ENCODE assay signal across 8 cellular contexts in the genomic region with DNA sequence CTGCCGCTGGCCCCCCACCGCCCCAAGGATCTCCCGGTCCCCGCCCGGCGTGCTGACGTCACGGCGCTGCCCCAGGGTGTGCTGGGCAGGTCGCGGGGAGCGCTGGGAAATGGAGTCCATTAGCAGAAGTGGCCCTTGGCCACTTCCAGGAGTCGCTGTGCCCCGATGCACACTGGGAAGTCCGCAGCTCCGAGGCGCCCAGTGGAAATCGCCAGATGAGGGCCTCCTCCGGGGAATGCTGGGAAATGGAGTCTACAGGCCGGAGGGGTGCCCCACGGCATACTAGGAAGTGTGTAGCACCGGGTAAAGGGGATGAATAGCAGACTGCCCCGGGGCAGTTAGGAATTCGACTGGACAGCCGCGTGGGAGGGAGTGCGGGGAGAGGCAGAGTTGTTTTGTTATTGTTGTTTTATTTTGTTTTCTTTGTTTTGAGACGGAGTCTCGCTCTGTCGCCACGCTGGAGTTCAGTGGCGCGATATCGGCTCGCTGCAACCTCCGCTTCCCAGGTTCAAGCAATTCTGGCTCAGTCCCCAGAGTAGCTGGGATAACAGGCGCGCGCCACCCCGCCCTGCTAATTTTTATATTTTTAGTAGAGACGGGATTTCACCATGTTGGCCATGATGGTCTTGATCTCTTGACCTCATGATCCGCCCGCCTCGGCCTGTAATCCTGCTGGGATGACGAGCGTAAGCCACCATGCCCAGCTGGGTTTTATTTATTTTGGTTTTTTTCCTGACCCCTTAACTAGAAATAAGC. TPM values are rescaled to one million over a fixed set of nuclear protein-coding genes. Genes with fewer than 3 reads are reported as not detected.
DNase-seq lines count a peak whose midpoint lies in the region; ATAC-seq and TF ChIP-seq lines count a peak whose summit lies in the region.

TSS of gene PPP1R12C (minus strand) at position 2 of the 756 bp plus-strand sequence. CDS start 94 bp downstream, outside the sequence.

- H3K27me3 ChIP-seq in GM06990 (replicated peaks; ENCODE audit: control insufficient read depth, insufficient read depth, low read length) = no peaks in the 10 kb centered on the region

- H3K36me3 ChIP-seq in GM06990 (ENCODE audit: control insufficient read depth, insufficient read depth, low read length) = no peaks in the 10 kb centered on the region; the same call in 1 of the 2 replicates

- H3K36me3 Mint-ChIP-seq in activated naive CD4-positive, alpha-beta T cell treated with anti-CD3 and anti-CD28 coated beads, Interleukin-2, amount 50 U/mL, for 72 hours = peaks cover 25% of the 10 kb centered on the region in 2 donors

- H3K9me3 Mint-ChIP-seq in activated naive CD4-positive, alpha-beta T cell treated with anti-CD3 and anti-CD28 coated beads, Interleukin-2, amount 50 U/mL, for 72 hours = no peaks in the 10 kb centered on the region

- no peak for TF ChIP-seq CTCF in GM06990 (IDR thresholded peaks at IDR 0.05; ENCODE audit: insufficient read depth, low read length, poor library complexity, severe bottlenecking)

- H3K27ac ChIP-seq in temporal lobe (ENCODE audit: low read depth, low read length) = peak within 1 kb of the TSS; percentile 76

- peak within 1 kb of the TSS; percentile 92 to 98 for H3K27ac Mint-ChIP-seq in activated naive CD4-positive, alpha-beta T cell treated with anti-CD3 and anti-CD28 coated beads, Interleukin-2, amount 50 U/mL, for 72 hours

- peak; percentile 87 for ATAC-seq in HG02610 (IDR thresholded peaks at IDR 0.05; ENCODE audit: unreplicated experiment)
- ATAC-seq in activated naive CD4-positive, alpha-beta T cell treated with anti-CD3 and anti-CD28 coated beads, Interleukin-2, amount 50 U/mL, for 72 hours = peak; percentile 94 to 97

- peak; percentile 97 for DNase-seq in GM06990 (ENCODE audit: extremely low read depth, insufficient read length)
- peak; percentile 94 for DNase-seq in NCI-H1092 treated with DMSO at 0.1 percent for 48 hours (lab: John Stamatoyannopoulos, UW)
- peak; percentile 77 for DNase-seq in SKM-1 (lab: John Stamatoyannopoulos, UW; ENCODE audit: unreplicated experiment)
- peak; percentile 93 to 94 for DNase-seq in activated naive CD4-positive, alpha-beta T cell treated with anti-CD3 and anti-CD28 coated beads, Interleukin-2, amount 50 U/mL, for 72 hours (ENCODE audit: low spot score in 2 of 2)
- peak; percentile 73 for DNase-seq in glomerular endothelial cell (ENCODE audit: extremely low read depth, low read depth, low spot score)
- DNase-seq in occipital lobe (lab: John Stamatoyannopoulos, UW) = peak; percentile 99

- H3K4me3 ChIP-seq in GM06990 (replicated peaks; ENCODE audit: low read depth, low read length) = peak within 1 kb of the TSS; percentile 94

RNA-seq across cellular contexts. Expression of gene PPP1R12C, which starts in this region (rescaled TPM):
- 10 to 100 TPM; 52.7 to 76.5 TPM for total RNA-seq in activated naive CD4-positive, alpha-beta T cell treated with anti-CD3 and anti-CD28 coated beads, Interleukin-2, amount 50 U/mL, for 72 hours
- total RNA-seq in glomerular endothelial cell = 108 and 137 TPM in 2 replicates
- 20.7 TPM for total RNA-seq in occipital lobe
- 19.9 TPM for total RNA-seq in temporal lobe

Comparison
In these comparisons a context has a peak if more than half of its experiments do, and no peak if none do; other contexts are left out.
1. Peak in every context shown above with its lines: DNase-seq, ATAC-seq, H3K4me3 ChIP-seq and H3K27ac ChIP-seq.